8 cellular contexts compared by ENCODE assay signal in genomic region chr16:30355954-30356308, GRCh38. TPM values are rescaled to one million over a fixed set of nuclear protein-coding genes. Genes with fewer than 3 reads are reported as not detected.
DNase-seq lines count a peak whose midpoint lies in the region; ATAC-seq and TF ChIP-seq lines count a peak whose summit lies in the region.

No MANE protein-coding gene starts in this region.

- DNase-seq in BJ (ENCODE audit: low read depth) (no peak), natural killer cell (no peak), SKM-1 (lab: John Stamatoyannopoulos, UW; ENCODE audit: unreplicated experiment) (no peak), islet precursor cell (no peak)
- no peak for DNase-seq in Jurkat, Clone E6-1 (ENCODE audit: low read depth, low spot score)
- no peak for DNase-seq in stimulated activated CD4-positive, alpha-beta T cell treated with anti-CD3 and anti-CD28 coated beads, Interleukin-12 subunit alpha, Interleukin-12 subunit beta, amount 100 ng/mL, for 4 hours

- TF ChIP-seq CTCF in BJ (IDR thresholded peaks at IDR 0.05; ENCODE audit: insufficient read depth, low read depth, low read length) (no peak), natural killer cell (IDR thresholded peaks at IDR 0.05) (no peak)

- peaks cover 60 to 64% of the 10 kb centered on the region in 2 donors for H3K4me1 Mint-ChIP-seq in natural killer cell

- H3K4me3 Mint-ChIP-seq in natural killer cell = peak overlapping the region; percentile 95

- no peaks in the 10 kb centered on the region for H3K9me3 Mint-ChIP-seq in natural killer cell

- CTCF ChIA-PET in BJ (lab: Yijun Ruan, JAX) = interaction anchor here (1.2 to 1.8 kb wide), 3 partner anchors 9 to 54 kb away, joined by 3 to 5 read pairs (median 3); partner anchors contain the start of gene ZNF48

- POLR2A ChIA-PET in BJ (lab: Charles Lee) = interaction anchor here (0.6 to 1.2 kb wide), 2 partner anchors 13 to 15 kb away, joined by 3 to 7 read pairs; partner anchors contain the start of gene TBC1D10B

- H3K36me3 Mint-ChIP-seq in natural killer cell = no peaks in the 10 kb centered on the region

- peak overlapping the region; percentile 94 for H3K4me3 ChIP-seq in BJ (ENCODE audit: low read depth, low read length)
- peak overlapping the region; percentile 94 for H3K4me3 ChIP-seq in Jurkat, Clone E6-1 (ENCODE audit: low read length)

- ATAC-seq in natural killer cell (no peak), GM18517 (IDR thresholded peaks at IDR 0.05; ENCODE audit: unreplicated experiment) (no peak)

- H3K36me3 ChIP-seq in BJ (ENCODE audit: control insufficient read depth, insufficient read depth, low read length) = peaks cover 24% of the 10 kb centered on the region

- H3K27me3 ChIP-seq in BJ (ENCODE audit: control insufficient read depth, insufficient read depth, low read length) = no peaks in the 10 kb centered on the region

- no peaks in the 10 kb centered on the region for H3K27me3 Mint-ChIP-seq in natural killer cell (ENCODE audit: low read depth in 2 of 2)

- peak overlapping the region; percentile 95 for H3K27ac ChIP-seq in cingulate gyrus (ENCODE audit: low read depth, low read length)

- intact Hi-C loops in natural killer cell (cut with micrococcal nuclease) = loop anchor here (1.0 kb wide), 1 partner anchor 14 kb away; the partner anchor contains the start of gene TBC1D10B

- H3K27ac Mint-ChIP-seq in natural killer cell = peak overlapping the region; percentile 96 to 98

RNA-seq across cellular contexts. Expression of gene CD2BP2, which starts 0.8 kb away (rescaled TPM):
- 48.2 and 50.3 TPM in 2 replicates for polyA plus RNA-seq in BJ (2011; rRNA removed)
- 21.3 and 24.1 TPM in 2 replicates for polyA minus RNA-seq in BJ (2011; rRNA and poly(A)+ RNA removed)
- 51.6 TPM for polyA plus RNA-seq in Jurkat, Clone E6-1 (2012; ENCODE audit: insufficient read depth, insufficient read length)
- 100 to 1,000 TPM in 1 of 3 donors, 10 to 100 TPM in 2; 79.5 to 104 (median 87.7) TPM for total RNA-seq in natural killer cell

RNA-seq across cellular contexts. Expression of gene TBC1D10B, which starts 14.4 kb away (rescaled TPM):
- polyA plus RNA-seq in BJ (2011; rRNA removed) = 11.3 and 16.5 TPM in 2 replicates
- polyA minus RNA-seq in BJ (2011; rRNA and poly(A)+ RNA removed) = 18.3 and 21.9 TPM in 2 replicates
- 43.3 TPM for polyA plus RNA-seq in Jurkat, Clone E6-1 (2012; ENCODE audit: insufficient read depth, insufficient read length)
- total RNA-seq in natural killer cell = 10 to 100 TPM; 43.0 to 55.3 (median 50.2) TPM

RNA-seq across cellular contexts. Expression of gene MYL11, which starts 18.7 kb away (rescaled TPM):
- 0.59 and 0.69 TPM in 2 replicates for polyA plus RNA-seq in BJ (2011; rRNA removed)
- 0.85 TPM in 1 of 2 replicates, not detected in the other for polyA minus RNA-seq in BJ (2011; rRNA and poly(A)+ RNA removed)
- not detected for polyA plus RNA-seq in Jurkat, Clone E6-1 (2012; ENCODE audit: insufficient read depth, insufficient read length)
- 1 to 10 TPM; 2.9 to 8.0 (median 7.2) TPM for total RNA-seq in natural killer cell

RNA-seq across cellular contexts. Expression of gene SEPTIN1, which starts 26.4 kb away (rescaled TPM):
- 0.17 and 0.22 TPM in 2 replicates for polyA plus RNA-seq in BJ (2011; rRNA removed)
- not detected in 2 replicates for polyA minus RNA-seq in BJ (2011; rRNA and poly(A)+ RNA removed)
- 235 TPM for polyA plus RNA-seq in Jurkat, Clone E6-1 (2012; ENCODE audit: insufficient read depth, insufficient read length)
- total RNA-seq in natural killer cell = 100 to 1,000 TPM; 196 to 210 (median 205) TPM

RNA-seq across cellular contexts. Expression of gene ZNF48, which starts 39.3 kb away (rescaled TPM):
- polyA plus RNA-seq in BJ (2011; rRNA removed) = 2.8 and 4.6 TPM in 2 replicates
- polyA minus RNA-seq in BJ (2011; rRNA and poly(A)+ RNA removed) = 2.6 and 5.3 TPM in 2 replicates
- polyA plus RNA-seq in Jurkat, Clone E6-1 (2012; ENCODE audit: insufficient read depth, insufficient read length) = 13.1 TPM
- 1 to 10 TPM; 5.5 to 7.4 (median 7.1) TPM for total RNA-seq in natural killer cell
